In the genomic region with DNA sequence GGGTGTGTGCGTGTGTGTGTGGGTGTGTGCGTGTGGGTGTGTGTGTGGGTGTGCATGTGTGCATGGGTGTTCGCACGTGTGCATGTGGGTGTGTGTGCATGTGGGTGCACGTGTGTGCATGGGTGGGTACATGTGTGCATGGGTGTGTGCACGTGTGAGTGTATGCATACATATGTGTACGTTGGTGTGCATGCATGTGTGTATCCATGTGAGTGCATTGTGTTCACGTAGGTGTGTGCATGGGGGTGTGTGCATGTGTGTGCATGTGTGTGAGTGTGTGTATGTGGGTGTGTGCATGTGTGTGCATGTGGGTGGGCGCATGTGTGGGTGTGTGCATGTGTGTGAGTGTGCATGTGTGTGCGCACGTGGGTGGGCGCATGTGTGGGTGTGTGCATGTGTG, we compare ENCODE assay signal across 2 cellular contexts.
TF ChIP-seq lines count a peak whose summit lies in the region.

No MANE protein-coding gene starts in this region.

TF ChIP-seq in HEK293, 187 proteins besides CTCF, POLR2A, EP300 and RAD21 (continues in another document):
- TF ChIP-seq, protein P1, sequence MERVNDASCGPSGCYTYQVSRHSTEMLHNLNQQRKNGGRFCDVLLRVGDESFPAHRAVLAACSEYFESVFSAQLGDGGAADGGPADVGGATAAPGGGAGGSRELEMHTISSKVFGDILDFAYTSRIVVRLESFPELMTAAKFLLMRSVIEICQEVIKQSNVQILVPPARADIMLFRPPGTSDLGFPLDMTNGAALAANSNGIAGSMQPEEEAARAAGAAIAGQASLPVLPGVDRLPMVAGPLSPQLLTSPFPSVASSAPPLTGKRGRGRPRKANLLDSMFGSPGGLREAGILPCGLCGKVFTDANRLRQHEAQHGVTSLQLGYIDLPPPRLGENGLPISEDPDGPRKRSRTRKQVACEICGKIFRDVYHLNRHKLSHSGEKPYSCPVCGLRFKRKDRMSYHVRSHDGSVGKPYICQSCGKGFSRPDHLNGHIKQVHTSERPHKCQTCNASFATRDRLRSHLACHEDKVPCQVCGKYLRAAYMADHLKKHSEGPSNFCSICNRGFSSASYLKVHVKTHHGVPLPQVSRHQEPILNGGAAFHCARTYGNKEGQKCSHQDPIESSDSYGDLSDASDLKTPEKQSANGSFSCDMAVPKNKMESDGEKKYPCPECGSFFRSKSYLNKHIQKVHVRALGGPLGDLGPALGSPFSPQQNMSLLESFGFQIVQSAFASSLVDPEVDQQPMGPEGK (tag by site-specific recombination; IDR thresholded peaks at IDR 0.05): no peak
- TF ChIP-seq, protein P2, sequence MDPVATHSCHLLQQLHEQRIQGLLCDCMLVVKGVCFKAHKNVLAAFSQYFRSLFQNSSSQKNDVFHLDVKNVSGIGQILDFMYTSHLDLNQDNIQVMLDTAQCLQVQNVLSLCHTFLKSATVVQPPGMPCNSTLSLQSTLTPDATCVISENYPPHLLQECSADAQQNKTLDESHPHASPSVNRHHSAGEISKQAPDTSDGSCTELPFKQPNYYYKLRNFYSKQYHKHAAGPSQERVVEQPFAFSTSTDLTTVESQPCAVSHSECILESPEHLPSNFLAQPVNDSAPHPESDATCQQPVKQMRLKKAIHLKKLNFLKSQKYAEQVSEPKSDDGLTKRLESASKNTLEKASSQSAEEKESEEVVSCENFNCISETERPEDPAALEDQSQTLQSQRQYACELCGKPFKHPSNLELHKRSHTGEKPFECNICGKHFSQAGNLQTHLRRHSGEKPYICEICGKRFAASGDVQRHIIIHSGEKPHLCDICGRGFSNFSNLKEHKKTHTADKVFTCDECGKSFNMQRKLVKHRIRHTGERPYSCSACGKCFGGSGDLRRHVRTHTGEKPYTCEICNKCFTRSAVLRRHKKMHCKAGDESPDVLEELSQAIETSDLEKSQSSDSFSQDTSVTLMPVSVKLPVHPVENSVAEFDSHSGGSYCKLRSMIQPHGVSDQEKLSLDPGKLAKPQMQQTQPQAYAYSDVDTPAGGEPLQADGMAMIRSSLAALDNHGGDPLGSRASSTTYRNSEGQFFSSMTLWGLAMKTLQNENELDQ (tag by site-specific recombination; IDR thresholded peaks at IDR 0.05; ENCODE audit: low read depth): no peak
- no peak for TF ChIP-seq YY1 (tag by site-specific recombination; IDR thresholded peaks at IDR 0.05)
- TF ChIP-seq, protein P3, sequence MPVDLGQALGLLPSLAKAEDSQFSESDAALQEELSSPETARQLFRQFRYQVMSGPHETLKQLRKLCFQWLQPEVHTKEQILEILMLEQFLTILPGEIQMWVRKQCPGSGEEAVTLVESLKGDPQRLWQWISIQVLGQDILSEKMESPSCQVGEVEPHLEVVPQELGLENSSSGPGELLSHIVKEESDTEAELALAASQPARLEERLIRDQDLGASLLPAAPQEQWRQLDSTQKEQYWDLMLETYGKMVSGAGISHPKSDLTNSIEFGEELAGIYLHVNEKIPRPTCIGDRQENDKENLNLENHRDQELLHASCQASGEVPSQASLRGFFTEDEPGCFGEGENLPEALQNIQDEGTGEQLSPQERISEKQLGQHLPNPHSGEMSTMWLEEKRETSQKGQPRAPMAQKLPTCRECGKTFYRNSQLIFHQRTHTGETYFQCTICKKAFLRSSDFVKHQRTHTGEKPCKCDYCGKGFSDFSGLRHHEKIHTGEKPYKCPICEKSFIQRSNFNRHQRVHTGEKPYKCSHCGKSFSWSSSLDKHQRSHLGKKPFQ (tag by site-specific recombination; IDR thresholded peaks at IDR 0.05): peak; percentile 81
- no peak for TF ChIP-seq MEIS1 (CRISPR knock-in tag; IDR thresholded peaks at IDR 0.05; ENCODE audit: borderline replicate concordance)
- TF ChIP-seq, protein P4, sequence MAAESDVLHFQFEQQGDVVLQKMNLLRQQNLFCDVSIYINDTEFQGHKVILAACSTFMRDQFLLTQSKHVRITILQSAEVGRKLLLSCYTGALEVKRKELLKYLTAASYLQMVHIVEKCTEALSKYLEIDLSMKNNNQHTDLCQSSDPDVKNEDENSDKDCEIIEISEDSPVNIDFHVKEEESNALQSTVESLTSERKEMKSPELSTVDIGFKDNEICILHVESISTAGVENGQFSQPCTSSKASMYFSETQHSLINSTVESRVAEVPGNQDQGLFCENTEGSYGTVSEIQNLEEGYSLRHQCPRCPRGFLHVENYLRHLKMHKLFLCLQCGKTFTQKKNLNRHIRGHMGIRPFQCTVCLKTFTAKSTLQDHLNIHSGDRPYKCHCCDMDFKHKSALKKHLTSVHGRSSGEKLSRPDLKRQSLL (tag by site-specific recombination; IDR thresholded peaks at IDR 0.05): no peak
- TF ChIP-seq, protein P5, sequence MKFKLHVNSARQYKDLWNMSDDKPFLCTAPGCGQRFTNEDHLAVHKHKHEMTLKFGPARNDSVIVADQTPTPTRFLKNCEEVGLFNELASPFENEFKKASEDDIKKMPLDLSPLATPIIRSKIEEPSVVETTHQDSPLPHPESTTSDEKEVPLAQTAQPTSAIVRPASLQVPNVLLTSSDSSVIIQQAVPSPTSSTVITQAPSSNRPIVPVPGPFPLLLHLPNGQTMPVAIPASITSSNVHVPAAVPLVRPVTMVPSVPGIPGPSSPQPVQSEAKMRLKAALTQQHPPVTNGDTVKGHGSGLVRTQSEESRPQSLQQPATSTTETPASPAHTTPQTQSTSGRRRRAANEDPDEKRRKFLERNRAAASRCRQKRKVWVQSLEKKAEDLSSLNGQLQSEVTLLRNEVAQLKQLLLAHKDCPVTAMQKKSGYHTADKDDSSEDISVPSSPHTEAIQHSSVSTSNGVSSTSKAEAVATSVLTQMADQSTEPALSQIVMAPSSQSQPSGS (tag by site-specific recombination; IDR thresholded peaks at IDR 0.05; ENCODE audit: low read depth): no peak
- TF ChIP-seq ZNF416 (tag by site-specific recombination; IDR thresholded peaks at IDR 0.05): no peak
- TF ChIP-seq ZNF621 (tag by site-specific recombination; IDR thresholded peaks at IDR 0.05): no peak
- TF ChIP-seq KLF1 (tag by site-specific recombination; IDR thresholded peaks at IDR 0.05): peak; percentile 27; the same call in 1 of the 2 replicates
- TF ChIP-seq ZNF596 (tag by site-specific recombination; IDR thresholded peaks at IDR 0.05): no peak
- TF ChIP-seq ZNF169 (tag by site-specific recombination; IDR thresholded peaks at IDR 0.05): no peak
- TF ChIP-seq ZFHX2 (tag by site-specific recombination; conservative IDR thresholded peaks at IDR 0.05): peak; percentile 100

TF ChIP-seq in endothelial cell of umbilical vein, 7 proteins besides CTCF, POLR2A, EP300 and RAD21:
- TF ChIP-seq, protein P6, sequence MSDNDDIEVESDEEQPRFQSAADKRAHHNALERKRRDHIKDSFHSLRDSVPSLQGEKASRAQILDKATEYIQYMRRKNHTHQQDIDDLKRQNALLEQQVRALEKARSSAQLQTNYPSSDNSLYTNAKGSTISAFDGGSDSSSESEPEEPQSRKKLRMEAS (IDR thresholded peaks at IDR 0.05; ENCODE audit: insufficient read depth, insufficient read length): peak; percentile 31
- no peak for TF ChIP-seq POLR2AphosphoS5 (IDR thresholded peaks at IDR 0.05; ENCODE audit: insufficient read depth, low read depth, low read length)
